14 cellular contexts compared by ENCODE assay signal in the genomic region with DNA sequence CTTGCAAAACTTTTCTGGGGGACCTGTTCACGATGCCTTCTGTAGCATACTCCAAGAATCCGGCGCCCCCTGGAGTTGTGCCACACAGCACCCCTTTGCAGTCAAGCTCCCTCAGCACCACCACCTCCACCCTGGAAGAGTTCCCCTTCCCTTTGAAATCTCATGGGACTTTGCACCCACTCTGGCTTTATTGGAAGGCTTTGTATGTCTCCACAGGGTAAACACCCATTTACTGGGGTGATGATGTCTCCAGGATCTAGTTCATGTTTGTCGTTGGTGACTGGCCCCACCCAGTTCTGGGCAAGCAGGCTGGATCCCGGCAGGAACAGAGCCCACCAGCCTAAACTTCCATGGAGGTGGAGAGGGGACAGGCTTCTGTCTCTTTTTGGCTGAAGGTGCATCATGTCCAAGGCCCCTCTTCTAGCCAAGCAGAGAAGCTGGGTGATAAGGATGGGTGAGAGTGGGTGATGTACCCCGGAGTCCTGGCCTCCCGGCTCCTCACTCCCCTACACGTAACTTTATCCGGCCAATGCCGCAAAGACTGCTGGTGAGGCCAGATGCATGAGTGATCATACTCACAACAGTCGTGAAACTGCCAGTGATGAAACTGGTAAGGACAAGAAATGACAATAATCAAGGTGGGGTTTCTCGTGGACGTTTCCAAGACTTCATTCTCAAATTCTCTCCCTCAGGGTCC. TPM values are rescaled to one million over a fixed set of nuclear protein-coding genes. Genes with fewer than 3 reads are reported as not detected.
DNase-seq lines count a peak whose midpoint lies in the region; ATAC-seq and TF ChIP-seq lines count a peak whose summit lies in the region.
"Had no signal": no experiment of that assay in that cellular context is flagged by ENCODE, and none has a peak within 500 bp of the region (broad histone marks: within the 10 kb centered on the region; RNA-seq: fewer than 3 reads in every experiment).

No MANE protein-coding gene starts in this region.

- H3K9me3 Mint-ChIP-seq in Caco-2 (ENCODE audit: unreplicated experiment): no peaks in the 10 kb centered on the region
- H3K9me3 Mint-ChIP-seq: activated naive CD4-positive, alpha-beta T cell treated with anti-CD3 and anti-CD28 coated beads for 36 hours; IgD-negative memory B cell; stimulated activated memory B cell treated with anti-CD40 and anti-IgM and Interleukin-4, amounts not matched to agents 10 μg/mL and 1 μg/mL and 100 μg/mL, for 72 hours had no signal

- H3K4me3 ChIP-seq in Caco-2 (ENCODE audit: low read depth, low read length) (peak overlapping the region; percentile 43), epithelial cell of proximal tubule (ENCODE audit: low read depth, low read length) (peak overlapping the region; percentile 70), osteoblast (ENCODE audit: insufficient read depth, low read length) (no peak overlapping the region)
- H3K4me3 ChIP-seq: heart left ventricle had no signal

- TSS peak; percentile 47 for BruUV-seq in Caco-2 (replicated peaks; lab: Mats Ljungman, UMichigan)

- H3K4me1 ChIP-seq in Caco-2 (peaks cover 40% of the 10 kb centered on the region), osteoblast (ENCODE audit: insufficient read depth, low read length) (peaks cover 5% of the 10 kb centered on the region)

- intact Hi-C loops in Caco-2 (cut with micrococcal nuclease; ENCODE audit: unreplicated experiment): loop anchor here (1.0 to 5.0 kb wide), 7 partner anchors 8 to 253 kb away; partner anchors contain the start of genes ABHD11, CLDN3 and TBL2

- no peaks in the 10 kb centered on the region for H3K79me2 ChIP-seq in osteoblast (ENCODE audit: insufficient read depth, low read length)

- no peak for ATAC-seq in GM21381 (IDR thresholded peaks at IDR 0.05; ENCODE audit: unreplicated experiment)
- ATAC-seq in HG02973 (IDR thresholded peaks at IDR 0.05; ENCODE audit: unreplicated experiment): no peak
- no peak for ATAC-seq in HG03039 (IDR thresholded peaks at IDR 0.05; ENCODE audit: unreplicated experiment)
- no peak for ATAC-seq in GM19467 (IDR thresholded peaks at IDR 0.05; ENCODE audit: unreplicated experiment)
- ATAC-seq: heart left ventricle; stimulated activated memory B cell treated with anti-CD40 and anti-IgM and Interleukin-4, amounts not matched to agents 10 μg/mL and 1 μg/mL and 100 μg/mL, for 72 hours had no signal

- H3K9me3 ChIP-seq in Caco-2 (no peaks in the 10 kb centered on the region), osteoblast (ENCODE audit: low read depth, low read length) (no peaks in the 10 kb centered on the region)
- H3K9me3 ChIP-seq: heart left ventricle had no signal

- H2AFZ ChIP-seq in osteoblast (ENCODE audit: low read length): no peak overlapping the region

- peaks cover 54% of the 10 kb centered on the region for H3K4me1 Mint-ChIP-seq in Caco-2 (ENCODE audit: low read depth, unreplicated experiment)

- peak; percentile 81 to 86 for DNase-seq in Caco-2
- no peak for DNase-seq in epithelial cell of proximal tubule (ENCODE audit: low read depth)
- peak; percentile 72 for DNase-seq in osteoblast (ENCODE audit: insufficient read length, low spot score, missing footprints)
- DNase-seq: activated CD4-positive, alpha-beta T cell treated with anti-CD3 and anti-CD28 coated beads, Interleukin-2, amount 50 U/mL, for 1 hour; activated naive CD4-positive, alpha-beta T cell treated with anti-CD3 and anti-CD28 coated beads for 36 hours; NCI-H446 had no signal

- TF ChIP-seq CTCF in Caco-2 (IDR thresholded peaks at IDR 0.05; ENCODE audit: insufficient read depth in 1 of 2, low read depth in 1 of 2, low read length in 1 of 2, severe bottlenecking in 1 of 2, unreplicated experiment in 1 of 2) (peak in 1 of 2 experiments; percentile 52), LNCAP (IDR thresholded peaks at IDR 0.05) (peak; percentile 28; the same call in 1 of the 2 replicates), epithelial cell of proximal tubule (conservative IDR thresholded peaks at IDR 0.05; ENCODE audit: low read depth, low read length) (peak; percentile 23), osteoblast (IDR thresholded peaks at IDR 0.05; ENCODE audit: extremely low read depth, low read depth, low read length) (no peak)

- H3K36me3 ChIP-seq in Caco-2 (ENCODE audit: control insufficient read depth, insufficient read depth, low read length) (peaks cover 9% of the 10 kb centered on the region), osteoblast (ENCODE audit: insufficient read depth, low read length) (no peaks in the 10 kb centered on the region)
- H3K36me3 ChIP-seq: heart left ventricle had no signal

- no peaks in the 10 kb centered on the region for H4K20me1 ChIP-seq in osteoblast (ENCODE audit: insufficient read depth, low read length)

- peak overlapping the region; percentile 75 for H3K4me3 Mint-ChIP-seq in Caco-2 (ENCODE audit: unreplicated experiment)
- H3K4me3 Mint-ChIP-seq: activated naive CD4-positive, alpha-beta T cell treated with anti-CD3 and anti-CD28 coated beads for 36 hours; stimulated activated memory B cell treated with anti-CD40 and anti-IgM and Interleukin-4, amounts not matched to agents 10 μg/mL and 1 μg/mL and 100 μg/mL, for 72 hours had no signal

- POLR2A ChIA-PET in Caco-2 (lab: Charles Lee): interaction anchor here (0.6 to 6.0 kb wide), 10 partner anchors 12 to 308 kb away, joined by 3 to 127 read pairs (median 8); partner anchors contain the start of genes ABHD11, BAZ1B, CLDN3 and METTL27

- peak overlapping the region; percentile 98 for H3K27ac Mint-ChIP-seq in Caco-2 (ENCODE audit: unreplicated experiment)
- H3K27ac Mint-ChIP-seq: activated naive CD4-positive, alpha-beta T cell treated with anti-CD3 and anti-CD28 coated beads for 36 hours; IgD-negative memory B cell; stimulated activated memory B cell treated with anti-CD40 and anti-IgM and Interleukin-4, amounts not matched to agents 10 μg/mL and 1 μg/mL and 100 μg/mL, for 72 hours had no signal

- no peaks in the 10 kb centered on the region for H3K27me3 ChIP-seq in Caco-2 (replicated peaks; ENCODE audit: control insufficient read depth, insufficient read depth, low read length)
- no peaks in the 10 kb centered on the region for H3K27me3 ChIP-seq in osteoblast (ENCODE audit: insufficient read depth, low read length)

- H3K4me2 ChIP-seq in osteoblast (ENCODE audit: insufficient read depth, low read length): no peak overlapping the region

- H3K27me3 Mint-ChIP-seq in Caco-2 (ENCODE audit: insufficient read depth, unreplicated experiment): no peaks in the 10 kb centered on the region

- H3K36me3 Mint-ChIP-seq in Caco-2 (ENCODE audit: insufficient read depth, unreplicated experiment): peaks cover 53% of the 10 kb centered on the region
- H3K36me3 Mint-ChIP-seq: IgD-negative memory B cell; stimulated activated memory B cell treated with anti-CD40 and anti-IgM and Interleukin-4, amounts not matched to agents 10 μg/mL and 1 μg/mL and 100 μg/mL, for 72 hours had no signal

- no peak overlapping the region for H3K27ac ChIP-seq in osteoblast (ENCODE audit: low read depth, low read length)
- H3K27ac ChIP-seq: heart left ventricle had no signal

- CTCF ChIA-PET in Caco-2 (lab: Charles Lee): interaction anchor here (0.9 to 1.3 kb wide), 3 partner anchors 12 to 90 kb away, joined by 3 to 5 read pairs (median 5); partner anchors contain the start of gene METTL27

RNA-seq across cellular contexts. Expression of gene CLDN4, which starts 0.7 kb away (rescaled TPM):
- 249 TPM in 2 replicates for total RNA-seq in Caco-2 (2022)
- 277 and 503 TPM in 2 replicates for total RNA-seq in epithelial cell of proximal tubule
- total RNA-seq in osteoblast: 0.36 and 0.59 TPM in 2 replicates

RNA-seq across cellular contexts. Expression of gene METTL27, which starts 12.2 kb away (rescaled TPM):
- total RNA-seq in Caco-2 (2022) (1.5 and 1.7 TPM in 2 replicates), epithelial cell of proximal tubule (8.4 and 13.7 TPM in 2 replicates), osteoblast (8.7 and 8.8 TPM in 2 replicates)

RNA-seq across cellular contexts. Expression of gene TMEM270, which starts 30.9 kb away (rescaled TPM):
- not detected in 2 replicates for total RNA-seq in Caco-2 (2022)
- total RNA-seq in epithelial cell of proximal tubule: not detected in 2 replicates
- not detected in 2 replicates for total RNA-seq in osteoblast
- total RNA-seq: activated naive CD4-positive, alpha-beta T cell treated with anti-CD3 and anti-CD28 coated beads for 36 hours; heart left ventricle had no signal

RNA-seq across cellular contexts. Expression of gene CLDN3, which starts 60.0 kb away (rescaled TPM):
- total RNA-seq in Caco-2 (2022) (19.6 and 21.0 TPM in 2 replicates), epithelial cell of proximal tubule (29.7 and 85.9 TPM in 2 replicates), osteoblast (not detected in 2 replicates)
- total RNA-seq: activated naive CD4-positive, alpha-beta T cell treated with anti-CD3 and anti-CD28 coated beads for 36 hours; heart left ventricle had no signal

Comparison
In these comparisons a context has a peak if more than half of its experiments do, and no peak if none do; other contexts are left out.
1. RNA of gene CLDN4, which starts 0.7 kb away (total RNA-seq): 277 to 503 TPM in epithelial cell of proximal tubule and 249 TPM in Caco-2; 0.36 to 0.59 TPM in osteoblast; every median in the first group is over 100 times any median in the second.